1 cellular context compared by ENCODE assay signal in the genomic region with DNA sequence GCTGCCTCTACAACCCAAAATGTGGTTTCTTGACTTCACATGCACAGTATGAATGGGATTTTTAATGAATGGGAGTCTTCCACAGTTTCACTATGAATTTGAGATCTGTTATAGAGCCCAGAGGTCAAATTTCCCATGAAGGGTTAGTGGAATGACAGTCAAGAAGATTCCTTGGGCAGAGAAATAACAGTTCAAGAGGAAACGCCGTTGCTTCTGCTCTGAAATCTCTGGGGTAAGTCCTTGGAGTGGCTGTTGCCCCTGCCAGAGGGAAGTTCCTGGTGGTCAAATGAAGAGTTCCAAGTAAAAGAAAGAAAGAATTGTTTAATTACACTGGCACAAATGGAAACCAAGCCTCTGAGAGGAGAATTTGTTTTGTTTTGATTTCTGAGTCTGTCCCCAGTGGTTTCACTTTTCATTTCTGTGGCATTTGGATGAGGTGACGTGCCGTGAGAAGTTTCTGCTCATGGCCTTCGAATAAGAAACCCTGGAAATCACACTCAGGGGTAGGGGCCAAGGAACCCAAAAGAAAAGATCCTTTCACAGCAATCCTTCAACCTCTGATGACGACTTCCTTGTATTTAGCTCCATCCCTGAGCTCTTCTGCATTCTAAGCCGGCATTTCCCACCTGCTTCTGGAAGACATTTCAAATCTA.
TF ChIP-seq lines count a peak whose summit lies in the region.

No MANE protein-coding gene starts in this region.

TF ChIP-seq in GM12878, 131 proteins besides CTCF, POLR2A, EP300 and RAD21 (continued from another document):
- TF ChIP-seq PRDM15 (CRISPR knock-in tag; IDR thresholded peaks at IDR 0.05), result no peak
- no peak for TF ChIP-seq SRF (IDR thresholded peaks at IDR 0.05; ENCODE audit: low read depth in 2 of 2, low read length in 2 of 2)
- TF ChIP-seq NFYA (IDR thresholded peaks at IDR 0.05; ENCODE audit: borderline replicate concordance, low read depth, low read length), result no peak
